8 cellular contexts compared by ENCODE assay signal in the genomic region with DNA sequence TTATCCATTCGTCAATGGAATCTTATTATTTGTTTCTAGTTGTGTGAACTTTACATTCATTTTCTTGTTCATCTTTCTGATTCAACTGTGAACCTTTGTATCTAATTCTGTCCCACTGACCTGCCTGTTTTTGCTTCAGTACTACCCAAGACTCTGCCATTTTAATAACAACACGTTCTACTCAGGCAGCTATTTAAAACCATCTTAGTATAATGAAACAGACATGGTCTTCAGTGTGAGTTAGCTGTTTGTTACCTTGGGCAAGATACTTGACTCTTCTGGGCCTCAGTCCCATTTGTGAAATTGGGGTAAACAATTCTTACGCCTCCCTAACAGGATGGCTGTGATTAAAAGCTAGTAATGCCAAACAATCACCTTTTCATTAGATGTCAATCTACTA. TPM values are rescaled to one million over a fixed set of nuclear protein-coding genes. Genes with fewer than 3 reads are reported as not detected.
DNase-seq lines count a peak whose midpoint lies in the region; ATAC-seq and TF ChIP-seq lines count a peak whose summit lies in the region.

No MANE protein-coding gene starts in this region.

- no peak for TF ChIP-seq EP300 in transverse colon (IDR thresholded peaks at IDR 0.05; ENCODE audit: low read depth)

- H3K4me3 ChIP-seq in lower leg skin (ENCODE audit: low read depth, poor library complexity, severe bottlenecking): peak overlapping the region; percentile 78
- peak overlapping the region in 3 of 4 donors; percentile 77 to 95 (median 83) for H3K4me3 ChIP-seq in transverse colon

- intact Hi-C loops in lower leg skin (cut with DNase I; ENCODE audit: low total_unique reads): no loop called here
- intact Hi-C loops in transverse colon (cut with DNase I; ENCODE audit: low total_unique reads): no loop called here

- ATAC-seq in activated naive CD8-positive, alpha-beta T cell treated with anti-CD3 and anti-CD28 coated beads, Interleukin-2, amount 50 U/mL, for 24 hours: no peak
- ATAC-seq in GM19452 (IDR thresholded peaks at IDR 0.05; ENCODE audit: unreplicated experiment) (no peak), GM18907 (IDR thresholded peaks at IDR 0.05; ENCODE audit: unreplicated experiment) (no peak)

- no peak for DNase-seq in activated naive CD4-positive, alpha-beta T cell treated with anti-CD3 and anti-CD28 coated beads, Interleukin-2, amount 10 ng/mL, durations not matched to agents 7 days and 5 days
- DNase-seq in activated naive CD4-positive, alpha-beta T cell treated with Interleukin-2 at 50 U/mL for 16 hours: no peak
- DNase-seq in activated naive CD8-positive, alpha-beta T cell treated with anti-CD3 and anti-CD28 coated beads, Interleukin-2, amount 50 U/mL, for 24 hours: no peak
- DNase-seq in lower leg skin (ENCODE audit: low spot score in 2 of 2) (no peak), transverse colon (no peak), caudate nucleus (lab: John Stamatoyannopoulos, UW) (no peak)

- H3K36me3 Mint-ChIP-seq in activated naive CD4-positive, alpha-beta T cell treated with anti-CD3 and anti-CD28 coated beads, Interleukin-2, amount 10 ng/mL, durations not matched to agents 7 days and 5 days: peaks cover 11% of the 10 kb centered on the region
- peaks cover 19% of the 10 kb centered on the region for H3K36me3 Mint-ChIP-seq in activated naive CD8-positive, alpha-beta T cell treated with anti-CD3 and anti-CD28 coated beads, Interleukin-2, amount 50 U/mL, for 24 hours (ENCODE audit: low read depth)

- TF ChIP-seq POLR2A in lower leg skin (IDR thresholded peaks at IDR 0.05) (no peak), transverse colon (IDR thresholded peaks at IDR 0.05) (no peak)

- H3K4me1 Mint-ChIP-seq in activated naive CD4-positive, alpha-beta T cell treated with anti-CD3 and anti-CD28 coated beads, Interleukin-2, amount 10 ng/mL, durations not matched to agents 7 days and 5 days: peaks cover 19% of the 10 kb centered on the region
- peaks cover 19% of the 10 kb centered on the region for H3K4me1 Mint-ChIP-seq in activated naive CD8-positive, alpha-beta T cell treated with anti-CD3 and anti-CD28 coated beads, Interleukin-2, amount 50 U/mL, for 24 hours

- TF ChIP-seq CTCF in lower leg skin (IDR thresholded peaks at IDR 0.05) (no peak), transverse colon (IDR thresholded peaks at IDR 0.05) (no peak)

- peaks cover 5% of the 10 kb centered on the region for H3K9me3 Mint-ChIP-seq in activated naive CD4-positive, alpha-beta T cell treated with anti-CD3 and anti-CD28 coated beads, Interleukin-2, amount 10 ng/mL, durations not matched to agents 7 days and 5 days
- peaks cover 5% of the 10 kb centered on the region for H3K9me3 Mint-ChIP-seq in activated naive CD8-positive, alpha-beta T cell treated with anti-CD3 and anti-CD28 coated beads, Interleukin-2, amount 50 U/mL, for 24 hours

- in situ Hi-C loops in transverse colon (cut with MboI; ENCODE audit: low pct_ligation_motif_present in 1 of 4, low pct_unique_long_range_greater_than_20kb in 1 of 4, low sequenced_read_pairs in 3 of 4): no loop called here

- H3K27me3 Mint-ChIP-seq in activated naive CD4-positive, alpha-beta T cell treated with anti-CD3 and anti-CD28 coated beads, Interleukin-2, amount 10 ng/mL, durations not matched to agents 7 days and 5 days: no peaks in the 10 kb centered on the region
- peaks cover 1% of the 10 kb centered on the region for H3K27me3 Mint-ChIP-seq in activated naive CD8-positive, alpha-beta T cell treated with anti-CD3 and anti-CD28 coated beads, Interleukin-2, amount 50 U/mL, for 24 hours

- H3K27ac ChIP-seq in transverse colon (peak overlapping the region; percentile 97 to 99 (median 98)), caudate nucleus (ENCODE audit: low read depth, low read length) (no peak overlapping the region)

- peak overlapping the region; percentile 50 for H3K27ac Mint-ChIP-seq in activated naive CD4-positive, alpha-beta T cell treated with anti-CD3 and anti-CD28 coated beads, Interleukin-2, amount 10 ng/mL, durations not matched to agents 7 days and 5 days
- H3K27ac Mint-ChIP-seq in activated naive CD8-positive, alpha-beta T cell treated with anti-CD3 and anti-CD28 coated beads, Interleukin-2, amount 50 U/mL, for 24 hours: peak overlapping the region; percentile 85

- CTCF ChIA-PET in activated naive CD4-positive, alpha-beta T cell treated with anti-CD3 and anti-CD28 coated beads, Interleukin-2, amount 10 ng/mL, durations not matched to agents 7 days and 5 days (lab: Charles Lee): interaction anchor here (1.0 kb wide), 1 partner anchor 55 kb away, joined by 3 read pairs; no protein-coding TSS in a partner anchor

- H3K4me3 Mint-ChIP-seq in activated naive CD4-positive, alpha-beta T cell treated with anti-CD3 and anti-CD28 coated beads, Interleukin-2, amount 10 ng/mL, durations not matched to agents 7 days and 5 days: peak overlapping the region; percentile 75
- H3K4me3 Mint-ChIP-seq in activated naive CD8-positive, alpha-beta T cell treated with anti-CD3 and anti-CD28 coated beads, Interleukin-2, amount 50 U/mL, for 24 hours: no peak overlapping the region

- peaks cover 26 to 58% (median 50%) of the 10 kb centered on the region in 4 donors for H3K4me1 ChIP-seq in transverse colon

- no peaks in the 10 kb centered on the region for H3K36me3 ChIP-seq in transverse colon

- H3K9me3 ChIP-seq in transverse colon: no peaks in the 10 kb centered on the region

- H3K27me3 ChIP-seq in transverse colon: no peaks in the 10 kb centered on the region

- WGBS in lower leg skin, 2 donors: 21 to 28% methylated on average over 3 of the region's 3 CpGs
- WGBS in transverse colon (ENCODE audit: low coverage in 1 of 2), 2 donors: 0 to 20% methylated on average over 3 of the region's 3 CpGs

RNA-seq across cellular contexts. Expression of gene BTBD1, which starts 1.6 kb away (rescaled TPM):
- 10 to 100 TPM; 46.2 to 57.5 (median 50.8) TPM for total RNA-seq in lower leg skin
- 10 to 100 TPM; 65.7 to 96.1 (median 74.1) TPM for total RNA-seq in transverse colon

RNA-seq across cellular contexts. Expression of gene TM6SF1, which starts 42.0 kb away (rescaled TPM):
- total RNA-seq in lower leg skin (1 to 10 TPM; 2.0 to 3.5 (median 2.4) TPM), transverse colon (1 to 10 TPM in 1 of 4 donors, under 1 TPM in 1, not detected in 2; 0.96 to 1.7 TPM)

RNA-seq across cellular contexts. Expression of gene C15orf40, which starts 54.0 kb away (rescaled TPM):
- 10 to 100 TPM in 3 of 4 donors, 1 to 10 TPM in 1; 8.6 to 28.2 (median 22.5) TPM for total RNA-seq in lower leg skin
- total RNA-seq in transverse colon: 10 to 100 TPM; 10.6 to 42.8 (median 18.9) TPM
